In the genomic region with DNA sequence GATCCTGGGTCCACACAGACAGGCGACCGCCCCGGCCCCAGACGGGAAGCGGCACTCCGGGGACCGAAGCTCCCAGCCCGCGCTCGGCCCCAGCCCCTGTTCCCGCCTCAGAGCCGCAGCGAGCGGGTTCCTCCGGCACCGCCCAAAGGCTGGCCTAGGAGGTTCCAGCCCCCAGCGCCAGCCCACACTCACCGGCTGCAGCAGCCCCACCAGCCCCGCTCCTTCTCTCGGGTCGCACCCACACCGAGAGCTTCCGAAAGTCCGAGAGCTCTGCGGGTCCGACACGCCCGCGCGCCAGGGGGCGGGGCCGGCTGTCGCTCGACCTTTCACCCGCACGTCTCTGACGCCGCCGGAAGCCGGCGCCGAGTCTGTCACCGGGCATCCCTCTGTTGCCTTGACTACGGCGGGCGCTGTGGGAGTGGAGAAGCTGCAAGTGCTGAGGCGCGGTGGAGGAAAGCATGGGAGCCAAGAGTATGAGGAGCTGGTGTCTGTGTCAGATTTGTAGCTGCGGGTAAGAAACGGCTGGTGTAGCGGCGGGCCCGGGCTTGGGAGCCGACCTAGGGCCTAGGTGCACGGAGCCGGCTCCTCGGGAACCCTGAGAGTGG, we compare ENCODE assay signal across 2 cellular contexts.
TF ChIP-seq lines count a peak whose summit lies in the region.

A gene (minus strand): TSS at position 313 of the 605 bp plus-strand sequence. CDS start 956 bp downstream, outside the sequence.
A gene with protein sequence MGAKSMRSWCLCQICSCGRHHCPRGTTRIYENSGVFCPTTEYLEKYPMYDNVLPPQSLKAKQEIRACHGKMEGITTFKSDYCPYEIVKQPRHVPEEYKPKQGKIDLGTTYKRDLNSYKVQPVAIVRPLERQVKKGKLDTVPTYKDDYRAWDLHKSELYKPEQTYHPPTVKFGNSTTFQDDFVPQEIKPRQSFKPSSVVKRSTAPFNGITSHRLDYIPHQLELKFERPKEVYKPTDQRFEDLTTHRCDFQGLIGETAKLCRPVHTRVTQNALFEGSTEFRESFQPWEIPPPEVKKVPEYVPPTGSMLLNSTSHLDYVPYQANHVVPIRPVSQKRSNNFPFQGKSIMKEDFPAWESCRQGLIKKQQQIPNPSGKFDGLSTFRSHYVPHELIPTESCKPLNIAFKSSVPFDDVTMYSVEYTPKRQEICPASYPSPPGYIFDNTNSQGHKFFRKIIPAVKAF (plus strand): TSS at position 397 of the 605 bp plus-strand sequence. CDS start 62 bp downstream, at position 459.

TF ChIP-seq in Ishikawa, 13 proteins besides CTCF, POLR2A, EP300 and RAD21 (continued from another document):
- no peak for TF ChIP-seq FOXM1 (IDR thresholded peaks at IDR 0.05; ENCODE audit: borderline replicate concordance, low read depth)
- no peak for TF ChIP-seq TEAD4 (IDR thresholded peaks at IDR 0.05)
- TF ChIP-seq CREB1 (IDR thresholded peaks at IDR 0.05; ENCODE audit: low read depth) = peak; percentile 45; the same call in 1 of the 2 replicates
- TF ChIP-seq EGR1 (IDR thresholded peaks at IDR 0.05) = 0 out of 2 replicates have a peak, but pooled peaks have one; percentile 14
- TF ChIP-seq ZBTB7A (IDR thresholded peaks at IDR 0.05; ENCODE audit: low read depth) = no peak
- no peak for TF ChIP-seq CEBPB (IDR thresholded peaks at IDR 0.05)
- TF ChIP-seq NFIC (IDR thresholded peaks at IDR 0.05) = no peak
- TF ChIP-seq, protein P1, sequence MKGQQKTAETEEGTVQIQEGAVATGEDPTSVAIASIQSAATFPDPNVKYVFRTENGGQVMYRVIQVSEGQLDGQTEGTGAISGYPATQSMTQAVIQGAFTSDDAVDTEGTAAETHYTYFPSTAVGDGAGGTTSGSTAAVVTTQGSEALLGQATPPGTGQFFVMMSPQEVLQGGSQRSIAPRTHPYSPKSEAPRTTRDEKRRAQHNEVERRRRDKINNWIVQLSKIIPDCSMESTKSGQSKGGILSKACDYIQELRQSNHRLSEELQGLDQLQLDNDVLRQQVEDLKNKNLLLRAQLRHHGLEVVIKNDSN (IDR thresholded peaks at IDR 0.05) = no peak
- TF ChIP-seq YY1 (IDR thresholded peaks at IDR 0.05; ENCODE audit: low read depth) = no peak
- TF ChIP-seq, protein P2, sequence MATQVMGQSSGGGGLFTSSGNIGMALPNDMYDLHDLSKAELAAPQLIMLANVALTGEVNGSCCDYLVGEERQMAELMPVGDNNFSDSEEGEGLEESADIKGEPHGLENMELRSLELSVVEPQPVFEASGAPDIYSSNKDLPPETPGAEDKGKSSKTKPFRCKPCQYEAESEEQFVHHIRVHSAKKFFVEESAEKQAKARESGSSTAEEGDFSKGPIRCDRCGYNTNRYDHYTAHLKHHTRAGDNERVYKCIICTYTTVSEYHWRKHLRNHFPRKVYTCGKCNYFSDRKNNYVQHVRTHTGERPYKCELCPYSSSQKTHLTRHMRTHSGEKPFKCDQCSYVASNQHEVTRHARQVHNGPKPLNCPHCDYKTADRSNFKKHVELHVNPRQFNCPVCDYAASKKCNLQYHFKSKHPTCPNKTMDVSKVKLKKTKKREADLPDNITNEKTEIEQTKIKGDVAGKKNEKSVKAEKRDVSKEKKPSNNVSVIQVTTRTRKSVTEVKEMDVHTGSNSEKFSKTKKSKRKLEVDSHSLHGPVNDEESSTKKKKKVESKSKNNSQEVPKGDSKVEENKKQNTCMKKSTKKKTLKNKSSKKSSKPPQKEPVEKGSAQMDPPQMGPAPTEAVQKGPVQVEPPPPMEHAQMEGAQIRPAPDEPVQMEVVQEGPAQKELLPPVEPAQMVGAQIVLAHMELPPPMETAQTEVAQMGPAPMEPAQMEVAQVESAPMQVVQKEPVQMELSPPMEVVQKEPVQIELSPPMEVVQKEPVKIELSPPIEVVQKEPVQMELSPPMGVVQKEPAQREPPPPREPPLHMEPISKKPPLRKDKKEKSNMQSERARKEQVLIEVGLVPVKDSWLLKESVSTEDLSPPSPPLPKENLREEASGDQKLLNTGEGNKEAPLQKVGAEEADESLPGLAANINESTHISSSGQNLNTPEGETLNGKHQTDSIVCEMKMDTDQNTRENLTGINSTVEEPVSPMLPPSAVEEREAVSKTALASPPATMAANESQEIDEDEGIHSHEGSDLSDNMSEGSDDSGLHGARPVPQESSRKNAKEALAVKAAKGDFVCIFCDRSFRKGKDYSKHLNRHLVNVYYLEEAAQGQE (IDR thresholded peaks at IDR 0.05; ENCODE audit: low read depth) = no peak

TF ChIP-seq in PFSK-1, 5 proteins besides CTCF, POLR2A, EP300 and RAD21 (continued from another document):
- TF ChIP-seq, protein P2 (IDR thresholded peaks at IDR 0.05; ENCODE audit: insufficient read depth in 1 of 2, low read depth in 2 of 2, low read length in 2 of 2) = no peak
- peak; percentile 75; the same call in 1 of the 2 replicates for TF ChIP-seq SIN3A (IDR thresholded peaks at IDR 0.05; ENCODE audit: borderline replicate concordance, insufficient read depth, low read length)
- TF ChIP-seq FOXP2 (optimal IDR thresholded peaks at IDR 0.05; ENCODE audit: borderline replicate concordance, extremely low read depth, extremely low read length, insufficient read depth) = peak; percentile 34
TF ChIP-seq in PFSK-1: peak in this region for 3.
